In the genomic region with DNA sequence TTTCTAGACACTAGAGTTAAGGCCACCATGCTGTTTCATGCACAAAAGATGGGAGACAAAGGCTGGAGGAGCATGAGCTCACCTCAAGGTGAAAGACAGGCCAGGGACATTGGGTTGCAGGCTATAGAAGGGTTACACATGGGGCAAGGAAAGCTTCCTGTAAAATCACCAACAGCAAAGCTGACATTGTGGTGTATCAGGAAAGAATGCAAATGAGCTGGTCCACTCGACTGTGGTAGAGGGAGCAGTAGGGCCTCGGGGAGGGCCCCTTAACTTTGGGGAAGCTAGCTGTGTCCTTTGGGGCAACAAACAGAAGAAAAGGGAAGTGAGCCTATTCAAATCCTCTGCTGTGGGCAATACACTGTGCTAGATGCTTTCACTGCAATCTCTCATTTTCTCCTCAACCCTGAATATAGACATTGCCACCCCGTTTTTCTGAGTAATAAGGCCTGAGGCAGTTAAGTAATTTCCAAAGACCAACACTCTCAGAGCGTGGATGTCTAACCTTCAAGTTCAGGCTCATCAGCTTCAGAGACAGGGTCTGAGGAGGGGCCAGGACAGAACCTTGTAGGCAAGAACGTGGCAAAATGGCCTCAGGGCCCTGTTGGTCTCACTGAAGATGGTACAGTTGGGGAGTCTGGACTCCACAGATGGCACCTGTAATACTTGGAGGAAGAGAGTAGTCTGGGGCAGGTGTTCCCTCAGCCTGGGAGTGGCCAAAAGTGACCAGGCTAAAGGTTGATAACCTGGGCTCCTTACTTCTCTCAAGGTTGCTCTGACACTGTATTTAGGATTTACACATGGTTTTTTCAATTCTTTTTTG, we compare ENCODE assay signal across 9 cellular contexts. TPM values are rescaled to one million over a fixed set of nuclear protein-coding genes. Genes with fewer than 3 reads are reported as not detected.
DNase-seq lines count a peak whose midpoint lies in the region; ATAC-seq and TF ChIP-seq lines count a peak whose summit lies in the region.
"Had no signal": no experiment of that assay in that cellular context is flagged by ENCODE, and none has a peak within 500 bp of the region (broad histone marks: within the 10 kb centered on the region; RNA-seq: fewer than 3 reads in every experiment).

No MANE protein-coding gene starts in this region.

- H3F3A ChIP-seq in smooth muscle cell (ENCODE audit: low read depth) = no peaks in the 10 kb centered on the region

- no peaks in the 10 kb centered on the region for H4K20me1 ChIP-seq in smooth muscle cell (ENCODE audit: low read depth)

- no TSS peak for BruUV-seq in Caco-2 (replicated peaks; lab: Mats Ljungman, UMichigan)

- 72% methylated on average over 5 of the region's 5 CpGs for WGBS in smooth muscle cell (ENCODE audit: low lambda C conversion rate)

- no peaks in the 10 kb centered on the region for H3K9me3 Mint-ChIP-seq in activated naive CD8-positive, alpha-beta T cell (ENCODE audit: low read depth)
- H3K9me3 Mint-ChIP-seq in Caco-2 (ENCODE audit: unreplicated experiment) = no peaks in the 10 kb centered on the region

- H3K9me3 ChIP-seq in smooth muscle cell (replicated peaks; ENCODE audit: low read depth) = no peaks in the 10 kb centered on the region
- no peaks in the 10 kb centered on the region for H3K9me3 ChIP-seq in Caco-2

- peak overlapping the region; percentile 16 for H3K4me3 ChIP-seq in GM12875 (ENCODE audit: low read depth, low read length)
- no peak overlapping the region for H3K4me3 ChIP-seq in smooth muscle cell
- no peak overlapping the region for H3K4me3 ChIP-seq in Caco-2 (ENCODE audit: low read depth, low read length)

- H3K27ac ChIP-seq in smooth muscle cell (ENCODE audit: low read depth) = no peak overlapping the region
- H3K27ac ChIP-seq: parathyroid adenoma had no signal

- H3K27me3 Mint-ChIP-seq in activated naive CD8-positive, alpha-beta T cell = peaks cover 2% of the 10 kb centered on the region
- peaks cover 29% of the 10 kb centered on the region for H3K27me3 Mint-ChIP-seq in Caco-2 (ENCODE audit: insufficient read depth, unreplicated experiment)

- DNase-seq in smooth muscle cell (lab: John Stamatoyannopoulos, UW; ENCODE audit: unreplicated experiment) = no peak
- no peak for DNase-seq in COR-L47 (lab: John Stamatoyannopoulos, UW)
- DNase-seq in foreskin melanocyte = no peak
- no peak for DNase-seq in Caco-2

- H3K36me3 Mint-ChIP-seq in activated naive CD8-positive, alpha-beta T cell = no peaks in the 10 kb centered on the region
- H3K36me3 Mint-ChIP-seq in Caco-2 (ENCODE audit: insufficient read depth, unreplicated experiment) = no peaks in the 10 kb centered on the region

- peaks cover 30% of the 10 kb centered on the region for H3K4me1 Mint-ChIP-seq in activated naive CD8-positive, alpha-beta T cell (ENCODE audit: low read depth)
- no peaks in the 10 kb centered on the region for H3K4me1 Mint-ChIP-seq in Caco-2 (ENCODE audit: low read depth, unreplicated experiment)

- peak overlapping the region; percentile 86 for H3K27ac Mint-ChIP-seq in activated naive CD8-positive, alpha-beta T cell
- no peak overlapping the region for H3K27ac Mint-ChIP-seq in Caco-2 (ENCODE audit: unreplicated experiment)

- CTCF ChIA-PET in Caco-2 (lab: Charles Lee) = no interaction called here

- peak overlapping the region; percentile 54 for H3K4me3 Mint-ChIP-seq in activated naive CD8-positive, alpha-beta T cell
- no peak overlapping the region for H3K4me3 Mint-ChIP-seq in Caco-2 (ENCODE audit: unreplicated experiment)

- ATAC-seq in GM19463 (IDR thresholded peaks at IDR 0.05; ENCODE audit: unreplicated experiment) (peak; percentile 97), HG03457 (IDR thresholded peaks at IDR 0.05; ENCODE audit: unreplicated experiment) (peak; percentile 92)

- H3K4me2 ChIP-seq in smooth muscle cell = no peak overlapping the region

- POLR2A ChIA-PET in Caco-2 (lab: Charles Lee) = no interaction called here

- peaks cover 10% of the 10 kb centered on the region for H3K27me3 ChIP-seq in smooth muscle cell (ENCODE audit: low read depth)
- H3K27me3 ChIP-seq in Caco-2 (replicated peaks; ENCODE audit: control insufficient read depth, insufficient read depth, low read length) = no peaks in the 10 kb centered on the region; the same call in 1 of the 2 replicates

- no peak for TF ChIP-seq CTCF in GM12875 (IDR thresholded peaks at IDR 0.05; ENCODE audit: borderline replicate concordance, insufficient read depth, low read depth, low read length)
- TF ChIP-seq CTCF in smooth muscle cell (IDR thresholded peaks at IDR 0.05; ENCODE audit: borderline replicate concordance, insufficient read depth, poor library complexity, severe bottlenecking) = no peak
- no peak for TF ChIP-seq CTCF in Caco-2 (IDR thresholded peaks at IDR 0.05; ENCODE audit: insufficient read depth in 1 of 2, low read depth in 1 of 2, low read length in 1 of 2, severe bottlenecking in 1 of 2, unreplicated experiment in 1 of 2)

- H2AFZ ChIP-seq in smooth muscle cell (ENCODE audit: low read depth) = no peak overlapping the region
- H2AFZ ChIP-seq: parathyroid adenoma had no signal

- H3K36me3 ChIP-seq in smooth muscle cell (ENCODE audit: low read depth) = no peaks in the 10 kb centered on the region
- H3K36me3 ChIP-seq in Caco-2 (ENCODE audit: control insufficient read depth, insufficient read depth, low read length) = no peaks in the 10 kb centered on the region

- H3K9ac ChIP-seq in smooth muscle cell (ENCODE audit: low read depth) = no peak overlapping the region
- H3K9ac ChIP-seq: parathyroid adenoma had no signal

- peaks cover 8% of the 10 kb centered on the region for H3K4me1 ChIP-seq in smooth muscle cell (ENCODE audit: low read depth)
- H3K4me1 ChIP-seq in Caco-2 = no peaks in the 10 kb centered on the region
- H3K4me1 ChIP-seq: parathyroid adenoma had no signal

- intact Hi-C loops in Caco-2 (cut with micrococcal nuclease; ENCODE audit: unreplicated experiment) = no loop called here

- H3K79me2 ChIP-seq in smooth muscle cell (ENCODE audit: low read depth) = no peaks in the 10 kb centered on the region
- H3K79me2 ChIP-seq: parathyroid adenoma had no signal

RNA-seq across cellular contexts. Expression of gene CX3CR1, which starts 24.1 kb away (rescaled TPM):
- 0.31 TPM in 1 of 2 replicates, not detected in the other for total RNA-seq in smooth muscle cell
- polyA plus RNA-seq in smooth muscle cell = 0.70 TPM in 1 of 2 replicates, not detected in the other
- total RNA-seq in Caco-2 (2022) = 0.61 TPM in 1 of 2 replicates, not detected in the other
